Comparison of ENCODE assay signal across 1 cellular context in the genomic region with DNA sequence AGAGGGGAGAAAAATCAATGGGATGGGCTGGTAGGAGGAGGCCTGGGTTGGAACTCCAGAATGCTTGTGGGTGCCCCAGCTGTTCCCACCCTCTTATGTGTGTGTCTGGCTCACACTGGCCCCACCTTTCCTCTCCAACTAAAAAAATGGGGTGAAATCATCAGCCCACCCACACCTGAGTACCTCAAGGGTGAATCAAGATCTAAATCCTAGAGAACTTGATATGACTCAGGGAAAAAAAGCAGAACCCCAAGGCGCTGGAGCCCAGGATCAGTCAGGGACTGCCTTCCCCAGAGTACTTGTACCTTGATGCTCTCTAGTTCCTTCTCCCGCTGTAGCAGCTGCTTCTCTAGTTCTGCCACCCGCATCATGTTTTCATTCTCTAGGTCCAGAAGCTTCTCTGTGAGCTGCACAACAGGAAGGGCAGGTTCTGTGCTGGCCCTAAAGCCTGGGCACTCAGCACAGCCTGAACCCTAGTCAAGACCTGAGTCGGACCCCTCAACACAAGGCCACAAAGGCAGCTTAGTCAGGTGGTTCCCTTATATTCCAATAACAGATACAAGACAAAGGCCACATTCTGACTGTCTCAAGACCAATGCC.
TF ChIP-seq lines count a peak whose summit lies in the region.

No MANE protein-coding gene starts in this region.

TF ChIP-seq in H1, 55 proteins besides CTCF, POLR2A, EP300 and RAD21:
- TF ChIP-seq BACH1 (IDR thresholded peaks at IDR 0.05; ENCODE audit: low read length): no peak
- TF ChIP-seq, protein P1, sequence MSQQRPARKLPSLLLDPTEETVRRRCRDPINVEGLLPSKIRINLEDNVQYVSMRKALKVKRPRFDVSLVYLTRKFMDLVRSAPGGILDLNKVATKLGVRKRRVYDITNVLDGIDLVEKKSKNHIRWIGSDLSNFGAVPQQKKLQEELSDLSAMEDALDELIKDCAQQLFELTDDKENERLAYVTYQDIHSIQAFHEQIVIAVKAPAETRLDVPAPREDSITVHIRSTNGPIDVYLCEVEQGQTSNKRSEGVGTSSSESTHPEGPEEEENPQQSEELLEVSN (IDR thresholded peaks at IDR 0.05): no peak
- TF ChIP-seq JUND (IDR thresholded peaks at IDR 0.05; ENCODE audit: low read length): no peak
- no peak for TF ChIP-seq SIX5 (IDR thresholded peaks at IDR 0.05; ENCODE audit: low read depth, low read length)
TF ChIP-seq in H1: peak in this region for 0.
